10 cellular contexts compared by ENCODE assay signal in genomic region chrX:5051831-5052491, GRCh38.
DNase-seq lines count a peak whose midpoint lies in the region; ATAC-seq and TF ChIP-seq lines count a peak whose summit lies in the region.
"Had no signal": no experiment of that assay in that cellular context is flagged by ENCODE, and none has a peak within 500 bp of the region (broad histone marks: within the 10 kb centered on the region; RNA-seq: fewer than 3 reads in every experiment).

No MANE protein-coding gene starts in this region.

- peak; percentile 94 for DNase-seq in LHCN-M2 (ENCODE audit: low read depth)
- peak; percentile 49 for DNase-seq in brain microvascular endothelial cell
- DNase-seq in iPS-NIHi7 (ENCODE audit: extremely low spot score): peak; percentile 39
- DNase-seq in thoracic aorta (ENCODE audit: low spot score): peak; percentile 37
- DNase-seq in NCI-H1436 treated with DMSO at 0.1 percent for 48 hours (lab: John Stamatoyannopoulos, UW): no peak
- no peak for DNase-seq in stimulated activated naive B cell treated with anti-CD40 and anti-IgM and Interleukin-4, amounts not matched to agents 10 μg/mL and 1 μg/mL and 100 μg/mL, for 72 hours
- DNase-seq: activated CD4-positive, alpha-beta T cell treated with anti-CD3 and anti-CD28 coated beads for 48 hours had no signal

- H3K4me3 Mint-ChIP-seq in stimulated activated naive B cell treated with anti-CD40 and anti-IgM and Interleukin-4, amounts not matched to agents 10 μg/mL and 1 μg/mL and 100 μg/mL, for 72 hours: no peak overlapping the region
- no peak overlapping the region for H3K4me3 Mint-ChIP-seq in activated T-helper 17 cell treated with anti-CD3 and anti-CD28 coated beads, Interleukin-2, amount 50 U/mL, for 72 hours
- H3K4me3 Mint-ChIP-seq: stimulated activated effector memory CD8-positive, alpha-beta T cell treated with anti-CD3 and anti-CD28 coated beads, Interleukin-12 subunit alpha, Interleukin-12 subunit beta, amount 100 ng/mL, for 72 hours had no signal

- peak; percentile 94 for ATAC-seq in thoracic aorta (ENCODE audit: insufficient number of reproducible peaks, low FRiP score, low read depth)
- ATAC-seq in activated CD4-positive, CD25-positive, alpha-beta regulatory T cell treated with anti-CD3 and anti-CD28 coated beads, Interleukin-2, amount 50 U/mL, for 24 hours: no peak
- no peak for ATAC-seq in stimulated activated naive B cell treated with anti-CD40 and anti-IgM and Interleukin-4, amounts not matched to agents 10 μg/mL and 1 μg/mL and 100 μg/mL, for 72 hours (replicated peaks)
- no peak for ATAC-seq in activated T-helper 17 cell treated with anti-CD3 and anti-CD28 coated beads, Interleukin-2, amount 50 U/mL, for 72 hours (replicated peaks)
- ATAC-seq: stimulated activated effector memory CD8-positive, alpha-beta T cell treated with anti-CD3 and anti-CD28 coated beads, Interleukin-12 subunit alpha, Interleukin-12 subunit beta, amount 100 ng/mL, for 72 hours had no signal

- in situ Hi-C loops in brain microvascular endothelial cell (cut with HindIII; ENCODE audit: low pct_ligation_motif_present, low sequenced_read_pairs): no loop called here

- H3K27me3 ChIP-seq in brain microvascular endothelial cell (replicated peaks) (no peaks in the 10 kb centered on the region), thoracic aorta (replicated peaks; ENCODE audit: insufficient read depth) (no peaks in the 10 kb centered on the region)

- H3K9me3 Mint-ChIP-seq in stimulated activated naive B cell treated with anti-CD40 and anti-IgM and Interleukin-4, amounts not matched to agents 10 μg/mL and 1 μg/mL and 100 μg/mL, for 72 hours: no peaks in the 10 kb centered on the region
- H3K9me3 Mint-ChIP-seq in activated T-helper 17 cell treated with anti-CD3 and anti-CD28 coated beads, Interleukin-2, amount 50 U/mL, for 72 hours: peaks cover 6% of the 10 kb centered on the region

- peaks cover 0 to 5% of the 10 kb centered on the region in 2 donors for H3K4me1 ChIP-seq in thoracic aorta (ENCODE audit: control insufficient read depth in 1 of 2, low read depth in 2 of 2)

- no peaks in the 10 kb centered on the region for H3K9me3 ChIP-seq in thoracic aorta

- H3K36me3 ChIP-seq in brain microvascular endothelial cell (replicated peaks) (no peaks in the 10 kb centered on the region), thoracic aorta (no peaks in the 10 kb centered on the region)

- H3K27ac Mint-ChIP-seq in stimulated activated naive B cell treated with anti-CD40 and anti-IgM and Interleukin-4, amounts not matched to agents 10 μg/mL and 1 μg/mL and 100 μg/mL, for 72 hours: no peak overlapping the region
- H3K27ac Mint-ChIP-seq in activated T-helper 17 cell treated with anti-CD3 and anti-CD28 coated beads, Interleukin-2, amount 50 U/mL, for 72 hours: no peak overlapping the region
- H3K27ac Mint-ChIP-seq: stimulated activated effector memory CD8-positive, alpha-beta T cell treated with anti-CD3 and anti-CD28 coated beads, Interleukin-12 subunit alpha, Interleukin-12 subunit beta, amount 100 ng/mL, for 72 hours had no signal

- H3K4me3 ChIP-seq in brain microvascular endothelial cell (ENCODE audit: low read depth, low read length): no peak overlapping the region
- peak overlapping the region; percentile 46 for H3K4me3 ChIP-seq in thoracic aorta

- no peaks in the 10 kb centered on the region for H3K36me3 Mint-ChIP-seq in stimulated activated naive B cell treated with anti-CD40 and anti-IgM and Interleukin-4, amounts not matched to agents 10 μg/mL and 1 μg/mL and 100 μg/mL, for 72 hours
- no peaks in the 10 kb centered on the region for H3K36me3 Mint-ChIP-seq in activated T-helper 17 cell treated with anti-CD3 and anti-CD28 coated beads, Interleukin-2, amount 50 U/mL, for 72 hours (ENCODE audit: low read depth)
- H3K36me3 Mint-ChIP-seq: stimulated activated effector memory CD8-positive, alpha-beta T cell treated with anti-CD3 and anti-CD28 coated beads, Interleukin-12 subunit alpha, Interleukin-12 subunit beta, amount 100 ng/mL, for 72 hours had no signal

- H3K4me1 Mint-ChIP-seq in stimulated activated naive B cell treated with anti-CD40 and anti-IgM and Interleukin-4, amounts not matched to agents 10 μg/mL and 1 μg/mL and 100 μg/mL, for 72 hours: no peaks in the 10 kb centered on the region
- no peaks in the 10 kb centered on the region for H3K4me1 Mint-ChIP-seq in activated T-helper 17 cell treated with anti-CD3 and anti-CD28 coated beads, Interleukin-2, amount 50 U/mL, for 72 hours
- H3K4me1 Mint-ChIP-seq: stimulated activated effector memory CD8-positive, alpha-beta T cell treated with anti-CD3 and anti-CD28 coated beads, Interleukin-12 subunit alpha, Interleukin-12 subunit beta, amount 100 ng/mL, for 72 hours had no signal

- peak overlapping the region; percentile 35 for H3K27ac ChIP-seq in brain microvascular endothelial cell
- H3K27ac ChIP-seq in thoracic aorta: peak overlapping the region; percentile 89 to 93

- no peaks in the 10 kb centered on the region for H3K27me3 Mint-ChIP-seq in stimulated activated naive B cell treated with anti-CD40 and anti-IgM and Interleukin-4, amounts not matched to agents 10 μg/mL and 1 μg/mL and 100 μg/mL, for 72 hours
- H3K27me3 Mint-ChIP-seq in activated T-helper 17 cell treated with anti-CD3 and anti-CD28 coated beads, Interleukin-2, amount 50 U/mL, for 72 hours: no peaks in the 10 kb centered on the region

- TF ChIP-seq CTCF in brain microvascular endothelial cell (IDR thresholded peaks at IDR 0.05; ENCODE audit: low read depth, low read length, missing control alignments) (no peak), thoracic aorta (IDR thresholded peaks at IDR 0.05) (no peak)

Comparison
In these comparisons a context has a peak if more than half of its experiments do, and no peak if none do; other contexts are left out.
1. DNase-seq: peak in LHCN-M2 (single experiment), brain microvascular endothelial cell (single experiment), iPS-NIHi7 (single experiment) and thoracic aorta (single experiment); none in NCI-H1436 treated with DMSO at 0.1 percent for 48 hours (single experiment) and stimulated activated naive B cell treated with anti-CD40 and anti-IgM and Interleukin-4, amounts not matched to agents 10 μg/mL and 1 μg/mL and 100 μg/mL, for 72 hours (single experiment).